Comparison of ENCODE assay signal across 6 cellular contexts in the genomic region with DNA sequence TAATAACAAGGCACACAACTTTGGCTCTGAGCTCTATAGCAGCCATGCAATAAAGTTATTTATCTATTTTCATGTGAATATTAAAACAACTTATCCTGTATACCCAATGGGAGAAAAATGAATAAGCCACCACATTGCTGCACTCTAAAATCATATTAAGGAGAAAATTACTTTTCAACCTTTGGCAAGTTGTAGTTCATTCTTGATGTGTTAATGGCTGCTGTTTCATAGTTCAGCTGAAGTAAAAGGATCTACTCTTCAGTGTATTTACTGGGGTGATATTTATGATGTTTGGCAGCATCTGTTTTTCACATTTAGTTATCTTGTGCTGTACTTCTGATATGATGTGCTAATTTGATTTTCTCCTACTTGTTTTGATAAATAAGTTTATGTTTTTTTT.
"Had no signal": no experiment of that assay in that cellular context is flagged by ENCODE, and none has a peak within 500 bp of the region (broad histone marks: within the 10 kb centered on the region; RNA-seq: fewer than 3 reads in every experiment).

No MANE protein-coding gene starts in this region.

- H3K4me3 ChIP-seq: GM23248, HAP-1 had no signal

- H3K9ac ChIP-seq: GM23248 had no signal

- DNase-seq: GM23248, GOT3, H7, HFFc6 had no signal

- H3K27ac ChIP-seq: GM23248, HL-60 had no signal

- H2AFZ ChIP-seq: GM23248 had no signal

- H3K9me3 ChIP-seq: HAP-1 had no signal

- H3K4me1 ChIP-seq: HAP-1 had no signal

- H3K36me3 ChIP-seq: HAP-1 had no signal
